8 cellular contexts compared by ENCODE assay signal in the genomic region with DNA sequence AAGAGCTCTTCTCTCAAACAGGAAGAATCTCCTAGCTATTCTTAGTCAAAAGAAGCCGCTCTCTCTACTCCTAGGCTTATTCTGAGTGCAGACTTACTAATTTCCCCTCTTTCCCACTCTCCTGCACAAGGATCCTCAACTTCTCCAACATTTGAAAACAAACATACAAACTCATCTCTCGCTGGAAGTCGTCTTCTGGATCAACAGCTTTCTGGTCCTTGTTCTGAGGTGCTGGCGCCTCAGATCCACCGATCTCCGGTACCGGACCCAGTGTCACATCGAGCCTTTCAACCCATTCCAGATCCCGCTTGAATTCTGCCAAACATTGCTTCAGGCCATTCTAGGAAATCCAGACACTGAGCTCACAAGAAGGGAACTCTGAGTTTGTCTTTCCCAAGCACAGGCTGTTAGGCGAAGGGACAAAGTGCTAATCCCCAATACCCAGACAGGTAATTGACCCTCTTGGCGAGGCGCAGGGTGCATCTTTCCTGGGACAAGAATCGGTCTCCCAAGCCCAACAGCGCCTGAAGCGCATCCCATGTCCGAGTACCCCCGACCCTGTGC. TPM values are rescaled to one million over a fixed set of nuclear protein-coding genes. Genes with fewer than 3 reads are reported as not detected.
DNase-seq lines count a peak whose midpoint lies in the region; ATAC-seq lines count a peak whose summit lies in the region.

No MANE protein-coding gene starts in this region.

- H3K9me3 ChIP-seq in T-helper 17 cell (ENCODE audit: control insufficient read depth, low read length, poor library complexity, severe bottlenecking) (no peaks in the 10 kb centered on the region), right cardiac atrium (ENCODE audit: control insufficient read depth, low read length) (no peaks in the 10 kb centered on the region)

- peaks cover 30% of the 10 kb centered on the region for H3K36me3 Mint-ChIP-seq in activated CD8-positive, alpha-beta memory T cell treated with anti-CD3 and anti-CD28 coated beads, Interleukin-2, amount 10 ng/mL, durations not matched to agents 7 days and 5 days
- H3K36me3 Mint-ChIP-seq in T-helper 17 cell (ENCODE audit: low read depth): peaks cover 10% of the 10 kb centered on the region

- peak overlapping the region; percentile 93 for H3K4me3 Mint-ChIP-seq in activated CD8-positive, alpha-beta memory T cell treated with anti-CD3 and anti-CD28 coated beads, Interleukin-2, amount 10 ng/mL, durations not matched to agents 7 days and 5 days
- H3K4me3 Mint-ChIP-seq in T-helper 17 cell: peak overlapping the region; percentile 99

- H3K4me1 Mint-ChIP-seq in activated CD8-positive, alpha-beta memory T cell treated with anti-CD3 and anti-CD28 coated beads, Interleukin-2, amount 10 ng/mL, durations not matched to agents 7 days and 5 days: peaks cover 28% of the 10 kb centered on the region
- H3K4me1 Mint-ChIP-seq in T-helper 17 cell: peaks cover 19% of the 10 kb centered on the region

- H3K27me3 ChIP-seq in right cardiac atrium (ENCODE audit: control insufficient read depth, insufficient read depth): no peaks in the 10 kb centered on the region

- CTCF ChIA-PET in activated CD8-positive, alpha-beta memory T cell treated with anti-CD3 and anti-CD28 coated beads, Interleukin-2, amount 10 ng/mL, durations not matched to agents 7 days and 5 days (lab: Charles Lee): interaction anchor here (0.7 to 2.3 kb wide), 4 partner anchors 43 to 405 kb away, joined by 3 to 6 read pairs (median 3); a partner anchor contains a TSS

- no peak for DNase-seq in activated CD8-positive, alpha-beta memory T cell treated with anti-CD3 and anti-CD28 coated beads, Interleukin-2, amount 10 ng/mL, durations not matched to agents 7 days and 5 days
- no peak for DNase-seq in activated CD8-positive, alpha-beta memory T cell treated with anti-CD3 and anti-CD28 coated beads, Interleukin-2, amount 50 U/mL, for 48 hours
- DNase-seq in T-helper 17 cell (no peak), right cardiac atrium (no peak), NCI-H69 (lab: John Stamatoyannopoulos, UW) (no peak), GDM1 (lab: John Stamatoyannopoulos, UW) (no peak)

- no peak for ATAC-seq in activated CD8-positive, alpha-beta memory T cell treated with anti-CD3 and anti-CD28 coated beads, Interleukin-2, amount 10 ng/mL, durations not matched to agents 7 days and 5 days
- no peak for ATAC-seq in T-helper 17 cell
- ATAC-seq in right cardiac atrium: no peak
- ATAC-seq in GM19467 (IDR thresholded peaks at IDR 0.05; ENCODE audit: unreplicated experiment): no peak

- H3K4me3 ChIP-seq in right cardiac atrium (ENCODE audit: low read length): peak overlapping the region; percentile 76
- peak overlapping the region; percentile 49 to 90 (median 69) for H3K4me3 ChIP-seq in skin epidermis

- H3K27ac ChIP-seq in right cardiac atrium (ENCODE audit: low read length) (no peak overlapping the region), skin epidermis (peak overlapping the region in 18 of 21 experiments; percentile 13 to 89 (median 76))

- H3K27ac Mint-ChIP-seq in activated CD8-positive, alpha-beta memory T cell treated with anti-CD3 and anti-CD28 coated beads, Interleukin-2, amount 10 ng/mL, durations not matched to agents 7 days and 5 days: peak overlapping the region; percentile 90
- H3K27ac Mint-ChIP-seq in T-helper 17 cell: peak overlapping the region; percentile 96

- WGBS in right cardiac atrium: 21% methylated on average over 17 of the region's 17 CpGs

- H3K4me1 ChIP-seq in right cardiac atrium (ENCODE audit: control insufficient read depth, insufficient read depth, low read length): no peaks in the 10 kb centered on the region

- H3K27me3 Mint-ChIP-seq in activated CD8-positive, alpha-beta memory T cell treated with anti-CD3 and anti-CD28 coated beads, Interleukin-2, amount 10 ng/mL, durations not matched to agents 7 days and 5 days: peaks cover 18% of the 10 kb centered on the region
- peaks cover 9% of the 10 kb centered on the region for H3K27me3 Mint-ChIP-seq in T-helper 17 cell

- intact Hi-C loops in right cardiac atrium (cut with DNase I): no loop called here

- no peaks in the 10 kb centered on the region for H3K9me3 Mint-ChIP-seq in activated CD8-positive, alpha-beta memory T cell treated with anti-CD3 and anti-CD28 coated beads, Interleukin-2, amount 10 ng/mL, durations not matched to agents 7 days and 5 days (ENCODE audit: low read depth)

RNA-seq across cellular contexts. Expression of a gene that starts 0.7 kb away (rescaled TPM):
- total RNA-seq in activated CD8-positive, alpha-beta memory T cell treated with anti-CD3 and anti-CD28 coated beads, Interleukin-2, amount 10 ng/mL, durations not matched to agents 7 days and 5 days: 10 to 100 TPM; 60.0 to 68.7 TPM
- total RNA-seq in T-helper 17 cell (10 to 100 TPM; 20.8 to 24.9 TPM), right cardiac atrium (10 to 100 TPM; 23.6 to 32.4 (median 28.2) TPM)
- polyA plus RNA-seq in right cardiac atrium: 38.8 TPM

RNA-seq across cellular contexts. Expression of a gene that starts 0.7 kb away (rescaled TPM):
- under 1 TPM; 0.09 TPM for total RNA-seq in activated CD8-positive, alpha-beta memory T cell treated with anti-CD3 and anti-CD28 coated beads, Interleukin-2, amount 10 ng/mL, durations not matched to agents 7 days and 5 days
- not detected for total RNA-seq in T-helper 17 cell
- under 1 TPM in 3 of 4 donors, not detected in 1; 0.06 to 0.25 (median 0.14) TPM for total RNA-seq in right cardiac atrium
- 0.09 TPM for polyA plus RNA-seq in right cardiac atrium
